Comparison of ENCODE assay signal across 22 cellular contexts in the genomic region with DNA sequence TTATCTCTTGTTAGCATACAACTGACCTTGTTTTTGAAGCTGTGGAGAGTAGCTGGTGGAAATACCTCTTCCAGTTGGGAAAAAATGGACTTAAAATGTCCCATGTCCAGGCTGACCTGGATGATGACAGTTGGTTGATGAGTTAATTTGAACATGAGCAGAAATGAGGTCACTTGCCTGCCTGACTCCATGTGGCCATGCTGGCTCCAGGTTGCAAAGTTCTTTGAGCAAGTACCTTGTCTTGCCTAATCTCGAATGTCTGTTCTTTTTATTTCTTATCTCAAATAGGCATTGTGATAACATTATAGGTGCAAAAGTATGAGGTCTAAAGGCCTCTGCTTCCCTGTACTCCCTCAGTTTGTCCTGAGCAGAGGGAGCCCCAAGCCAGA. TPM values are rescaled to one million over a fixed set of nuclear protein-coding genes. Genes with fewer than 3 reads are reported as not detected.
A peak's percentile ranks its signal among the peaks of the same experiment; 100 is the strongest.
DNase-seq lines count a peak whose midpoint lies in the region; TF ChIP-seq lines count a peak whose summit lies in the region.
"Had no signal": no experiment of that assay in that cellular context is flagged by ENCODE, and none has a peak within 500 bp of the region (broad histone marks: within the 10 kb centered on the region; RNA-seq: fewer than 3 reads in every experiment).

No MANE protein-coding gene starts in this region.

- CTCF ChIA-PET in OCI-LY7 (lab: Charles Lee; ENCODE audit: unreplicated experiment): interaction anchor here (1.7 kb wide), 1 partner anchor 10 kb away, joined by 6 read pairs; a partner anchor contains a TSS

- DNase-seq in OCI-LY7 (ENCODE audit: low spot score) (no peak), hepatocyte (ENCODE audit: low spot score) (peak; percentile 31), chondrocyte (ENCODE audit: low spot score) (no peak), NCI-H2196 (lab: John Stamatoyannopoulos, UW; ENCODE audit: unreplicated experiment) (no peak), glomerular visceral epithelial cell (ENCODE audit: extremely low spot score) (no peak)
- DNase-seq: activated CD4-positive, alpha-beta T cell treated with anti-CD3 and anti-CD28 coated beads, Interleukin-2, amount 10 ng/mL, durations not matched to agents 7 days and 5 days; activated T-cell treated with anti-CD3 and anti-CD28 coated beads for 4 hours; aorta; effector memory CD4-positive, alpha-beta T cell; GDM1; head of caudate nucleus; NCI-H1436 treated with DMSO at 0.1 percent for 48 hours; NCI-H2171 treated with DMSO at 0.1 percent for 48 hours; occipital lobe; PC-3; retina; SIG-M5; stimulated activated CD4-positive, alpha-beta T cell treated with anti-CD3 and anti-CD28 coated beads, Interleukin-12 subunit alpha, Interleukin-12 subunit beta, amount 100 ng/mL, for 4 hours; stimulated activated CD8-positive, alpha-beta memory T cell treated with anti-CD3 and anti-CD28 coated beads, Interleukin-4, amount 100 ng/mL, for 48 hours had no signal

- peak overlapping the region in 9 of 11 experiments; percentile 2 to 72 (median 65); a peak in 16 of 22 replicates for H3K9ac ChIP-seq in BLaER1 treated with 17β-estradiol and CSF1 and Interleukin-3, amounts not matched to agents 10 nM and 100 nM

- peak overlapping the region in 10 of 11 experiments; percentile 5 to 93 (median 80); a peak in 19 of 22 replicates for H3K27ac ChIP-seq in BLaER1 treated with 17β-estradiol and CSF1 and Interleukin-3, amounts not matched to agents 10 nM and 100 nM
- H3K27ac ChIP-seq in OCI-LY7 (ENCODE audit: low read depth, low read length, poor library complexity, severe bottlenecking): peak overlapping the region; percentile 70
- H3K27ac ChIP-seq in hepatocyte: peak overlapping the region; percentile 84

- H3K79me2 ChIP-seq in OCI-LY7 (ENCODE audit: insufficient read depth, low read depth, low read length) (0 out of 2 replicates have a peak, but pooled peaks cover 7% of the 10 kb centered on the region), hepatocyte (peaks cover 73% of the 10 kb centered on the region)

- POLR2A ChIA-PET in OCI-LY7 (lab: Charles Lee): interaction anchor here (0.5 to 2.8 kb wide), 5 partner anchors 9 to 86 kb away, joined by 3 to 21 read pairs (median 7); a partner anchor contains a TSS

- no peaks in the 10 kb centered on the region for H3K9me2 ChIP-seq in OCI-LY7 (ENCODE audit: insufficient read depth, low read length)
- no peaks in the 10 kb centered on the region for H3K9me2 ChIP-seq in hepatocyte (replicated peaks; ENCODE audit: insufficient read depth)

- H3K36me3 Mint-ChIP-seq in chondrocyte (ENCODE audit: low read depth): peaks cover 6% of the 10 kb centered on the region

- no peaks in the 10 kb centered on the region for H3K27me3 Mint-ChIP-seq in chondrocyte (ENCODE audit: low read depth)
- H3K27me3 Mint-ChIP-seq: activated CD4-positive, alpha-beta T cell treated with anti-CD3 and anti-CD28 coated beads, Interleukin-2, amount 10 ng/mL, durations not matched to agents 7 days and 5 days had no signal

- H3K9me3 Mint-ChIP-seq in chondrocyte (ENCODE audit: low read depth): no peaks in the 10 kb centered on the region
- H3K9me3 Mint-ChIP-seq: activated CD4-positive, alpha-beta T cell treated with anti-CD3 and anti-CD28 coated beads, Interleukin-2, amount 10 ng/mL, durations not matched to agents 7 days and 5 days; CD14-positive monocyte had no signal

- WGBS in hepatocyte (ENCODE audit: low lambda C conversion rate, missing lambda C conversion rate): 53% methylated on average over 1 of the region's 1 CpG

- no peaks in the 10 kb centered on the region for H3K36me3 ChIP-seq in BLaER1 treated with 17β-estradiol and CSF1 and Interleukin-3, amounts not matched to agents 10 nM and 100 nM
- H3K36me3 ChIP-seq in OCI-LY7 (ENCODE audit: insufficient read depth, low read length) (peaks cover 4% of the 10 kb centered on the region; the same call in 1 of the 2 replicates), hepatocyte (replicated peaks; ENCODE audit: insufficient read depth, low read depth) (no peaks in the 10 kb centered on the region)

- intact Hi-C loops in OCI-LY7 (cut with micrococcal nuclease; ENCODE audit: unreplicated experiment): no loop called here

- no peaks in the 10 kb centered on the region for H3K9me3 ChIP-seq in BLaER1 treated with 17β-estradiol and CSF1 and Interleukin-3, amounts not matched to agents 10 nM and 100 nM (replicated peaks in 1 of 11)
- H3K9me3 ChIP-seq in OCI-LY7 (ENCODE audit: low read length) (no peaks in the 10 kb centered on the region), hepatocyte (ENCODE audit: low read depth) (no peaks in the 10 kb centered on the region)

- H4K20me1 ChIP-seq in BLaER1 treated with 17β-estradiol and CSF1 and Interleukin-3, amounts not matched to agents 10 nM and 100 nM: no peaks in the 10 kb centered on the region
- H4K20me1 ChIP-seq in OCI-LY7 (ENCODE audit: insufficient read depth, low read length): no peaks in the 10 kb centered on the region
- no peaks in the 10 kb centered on the region for H4K20me1 ChIP-seq in hepatocyte (ENCODE audit: insufficient read depth, poor library complexity, severe bottlenecking)

- peak overlapping the region; percentile 24 to 99 (median 92); a peak in 21 of 22 replicates for H3K4me2 ChIP-seq in BLaER1 treated with 17β-estradiol and CSF1 and Interleukin-3, amounts not matched to agents 10 nM and 100 nM
- H3K4me2 ChIP-seq in OCI-LY7 (ENCODE audit: low read length): peak overlapping the region; percentile 65
- no peak overlapping the region for H3K4me2 ChIP-seq in hepatocyte

- peak overlapping the region in 2 of 10 experiments; percentile 11 to 26; a peak in 4 of 20 replicates for H3K4me3 ChIP-seq in BLaER1 treated with 17β-estradiol and CSF1 and Interleukin-3, amounts not matched to agents 10 nM and 100 nM
- H3K4me3 ChIP-seq in OCI-LY7 (ENCODE audit: low read depth, low read length, poor library complexity, severe bottlenecking): no peak overlapping the region
- no peak overlapping the region for H3K4me3 ChIP-seq in hepatocyte
- H3K4me3 ChIP-seq: lung had no signal

- no peak for TF ChIP-seq CTCF in OCI-LY7 (conservative IDR thresholded peaks at IDR 0.05; ENCODE audit: low read length)
- no peak for TF ChIP-seq CTCF in hepatocyte (IDR thresholded peaks at IDR 0.05; ENCODE audit: poor library complexity)
- TF ChIP-seq CTCF in chondrocyte (IDR thresholded peaks at IDR 0.05): no peak

- peak overlapping the region; percentile 31; the same call in 1 of the 2 replicates for H2AFZ ChIP-seq in OCI-LY7 (ENCODE audit: low read length)
- H2AFZ ChIP-seq in hepatocyte: no peak overlapping the region

- H3K4me1 ChIP-seq in BLaER1 treated with 17β-estradiol and CSF1 and Interleukin-3, amounts not matched to agents 10 nM and 100 nM: peaks cover 57 to 92% (median 78%) of the 10 kb centered on the region in 10 experiments
- H3K4me1 ChIP-seq in OCI-LY7 (ENCODE audit: insufficient read depth, low read length, poor library complexity, severe bottlenecking): peaks cover 52% of the 10 kb centered on the region
- H3K4me1 ChIP-seq in hepatocyte (ENCODE audit: insufficient read depth): peaks cover 32% of the 10 kb centered on the region

- peaks cover 31% of the 10 kb centered on the region for H3K4me1 Mint-ChIP-seq in chondrocyte (ENCODE audit: low read depth)

- no TSS peak for BruUV-seq in OCI-LY7 (replicated peaks; lab: Mats Ljungman, UMichigan)

- no peak overlapping the region for H3K27ac Mint-ChIP-seq in chondrocyte (ENCODE audit: unreplicated experiment)
- H3K27ac Mint-ChIP-seq: activated CD4-positive, alpha-beta T cell treated with anti-CD3 and anti-CD28 coated beads, Interleukin-2, amount 10 ng/mL, durations not matched to agents 7 days and 5 days; CD14-positive monocyte had no signal

- H3K27me3 ChIP-seq in BLaER1 treated with 17β-estradiol and CSF1 and Interleukin-3, amounts not matched to agents 10 nM and 100 nM: no peaks in the 10 kb centered on the region
- no peaks in the 10 kb centered on the region for H3K27me3 ChIP-seq in hepatocyte

- H3K4me3 Mint-ChIP-seq in chondrocyte (ENCODE audit: unreplicated experiment): no peak overlapping the region
- H3K4me3 Mint-ChIP-seq: activated CD4-positive, alpha-beta T cell treated with anti-CD3 and anti-CD28 coated beads, Interleukin-2, amount 10 ng/mL, durations not matched to agents 7 days and 5 days; CD14-positive monocyte had no signal

RNA-seq across cellular contexts. Expression of a gene that starts 9.0 kb away (rescaled TPM):
- 13.4 and 14.5 TPM in 2 replicates for total RNA-seq in OCI-LY7 (2014; rRNA removed; shearing (Covaris generic))
- 17.4 and 22.3 TPM in 2 replicates for total RNA-seq in OCI-LY7 (2022)
- total RNA-seq in hepatocyte: 19.9 and 24.5 TPM in 2 replicates
- polyA plus RNA-seq in hepatocyte: 18.6 and 19.9 TPM in 2 replicates
- 24.9 to 36.6 TPM (median 27.2 TPM) in 3 replicates for total RNA-seq in chondrocyte

RNA-seq across cellular contexts. Expression of a gene that starts 44.6 kb away (rescaled TPM):
- 3.0 and 5.4 TPM in 2 replicates for total RNA-seq in OCI-LY7 (2014; rRNA removed; shearing (Covaris generic))
- total RNA-seq in OCI-LY7 (2022) (14.1 and 16.0 TPM in 2 replicates), hepatocyte (14.1 and 14.4 TPM in 2 replicates), chondrocyte (4.9 to 5.4 TPM (median 5.2 TPM) in 3 replicates)
- 9.2 and 9.9 TPM in 2 replicates for polyA plus RNA-seq in hepatocyte

RNA-seq across cellular contexts. Expression of a gene that starts 55.4 kb away (rescaled TPM):
- 9.4 and 11.1 TPM in 2 replicates for total RNA-seq in OCI-LY7 (2014; rRNA removed; shearing (Covaris generic))
- total RNA-seq in OCI-LY7 (2022) (9.5 and 12.0 TPM in 2 replicates), hepatocyte (2.3 and 2.7 TPM in 2 replicates), chondrocyte (2.1 to 3.4 TPM (median 2.9 TPM) in 3 replicates)
- polyA plus RNA-seq in hepatocyte: 19.2 and 19.6 TPM in 2 replicates
